In the genomic region with DNA sequence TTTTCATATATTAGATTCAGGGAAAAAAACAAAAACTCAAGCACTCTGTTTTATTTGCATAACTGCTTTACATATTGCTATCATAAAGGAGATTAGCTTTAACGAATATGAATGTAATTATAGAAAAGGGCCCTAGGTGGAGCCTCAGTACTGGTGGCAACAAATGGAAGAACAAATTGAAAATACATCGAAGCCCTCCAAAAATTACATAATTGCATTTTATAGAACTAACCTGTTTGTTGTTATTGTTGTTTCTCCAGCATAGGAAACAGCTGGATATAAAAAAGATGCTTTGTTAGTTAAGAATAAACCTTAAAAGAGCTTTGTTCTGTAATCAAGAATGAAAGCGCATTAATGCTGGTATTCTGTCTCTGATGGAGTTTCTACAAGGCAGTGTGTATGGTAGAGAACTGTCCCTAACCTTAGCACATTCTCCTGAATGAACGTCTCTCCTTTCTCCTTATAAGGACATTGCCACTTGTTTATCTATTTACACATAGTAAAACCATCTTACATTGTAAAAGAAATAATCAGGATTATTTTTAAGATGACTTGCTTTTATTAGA, we compare ENCODE assay signal across 8 cellular contexts. TPM values are rescaled to one million over a fixed set of nuclear protein-coding genes. Genes with fewer than 3 reads are reported as not detected.
DNase-seq lines count a peak whose midpoint lies in the region; ATAC-seq, FAIRE-seq and TF ChIP-seq lines count a peak whose summit lies in the region.

No MANE protein-coding gene starts in this region.

- peak overlapping the region; percentile 42; the same call in 1 of the 2 replicates for H3K4me2 ChIP-seq in KMS-11

- H2AFZ ChIP-seq in KMS-11 (ENCODE audit: low read depth) = no peak overlapping the region

- H3K27me3 ChIP-seq in KMS-11 (ENCODE audit: insufficient read depth, low read depth) = no peaks in the 10 kb centered on the region

- no peaks in the 10 kb centered on the region for H3K36me3 ChIP-seq in KMS-11 (ENCODE audit: insufficient read depth)

- no peak overlapping the region for H3K27ac ChIP-seq in KMS-11

- no peaks in the 10 kb centered on the region for H4K20me1 ChIP-seq in KMS-11 (ENCODE audit: insufficient read depth)

- H3K4me1 ChIP-seq in KMS-11 (ENCODE audit: low read depth, poor library complexity, severe bottlenecking) = peaks cover 5% of the 10 kb centered on the region

- peak; percentile 89 for FAIRE-seq in G401.6 (lab: Jason Lieb, UNC)

- H3K9ac ChIP-seq in KMS-11 = no peak overlapping the region

- peak; percentile 17 for DNase-seq in RPMI8226
- DNase-seq in erythroblast (lab: John Stamatoyannopoulos, UW) = peak; percentile 37 to 43
- no peak for DNase-seq in omental fat pad (ENCODE audit: low spot score)
- no peak for DNase-seq in activated CD4-positive, alpha-beta T cell treated with anti-CD3 and anti-CD28 coated beads for 1 hour
- no peak for DNase-seq in activated CD4-positive, alpha-beta T cell treated with anti-CD3 and anti-CD28 coated beads, Interleukin-2, amount 50 U/mL, for 4 hours

- H3K4me3 ChIP-seq in KMS-11 (IDR thresholded peaks at IDR 0.05; ENCODE audit: insufficient read depth, low read depth, low read length) = no peak overlapping the region

- TF ChIP-seq POLR2A in erythroblast (IDR thresholded peaks at IDR 0.05; ENCODE audit: low read length) = no peak

- ATAC-seq in GM21576 (IDR thresholded peaks at IDR 0.05; ENCODE audit: unreplicated experiment) (peak; percentile 83), omental fat pad (ENCODE audit: low FRiP score) (peak; percentile 37)

- peak; percentile 55 for TF ChIP-seq CTCF in KMS-11 (conservative IDR thresholded peaks at IDR 0.05; ENCODE audit: low read depth, low read length)
- no peak for TF ChIP-seq CTCF in omental fat pad (IDR thresholded peaks at IDR 0.05)

- H3K79me2 ChIP-seq in KMS-11 (ENCODE audit: insufficient read depth, low read depth) = no peaks in the 10 kb centered on the region

RNA-seq across cellular contexts. Expression of a gene that starts 33.7 kb away (rescaled TPM):
- total RNA-seq in omental fat pad = 1 to 10 TPM; 3.4 to 9.0 (median 4.9) TPM

Comparison
In these comparisons a context has a peak if more than half of its experiments do, and no peak if none do; other contexts are left out.
1. DNase-seq: peak in RPMI8226 (single experiment) and erythroblast (2 of 2); none in omental fat pad (single experiment), activated CD4-positive, alpha-beta T cell treated with anti-CD3 and anti-CD28 coated beads for 1 hour (single experiment) and activated CD4-positive, alpha-beta T cell treated with anti-CD3 and anti-CD28 coated beads, Interleukin-2, amount 50 U/mL, for 4 hours (0 of 2).